In the genomic region with DNA sequence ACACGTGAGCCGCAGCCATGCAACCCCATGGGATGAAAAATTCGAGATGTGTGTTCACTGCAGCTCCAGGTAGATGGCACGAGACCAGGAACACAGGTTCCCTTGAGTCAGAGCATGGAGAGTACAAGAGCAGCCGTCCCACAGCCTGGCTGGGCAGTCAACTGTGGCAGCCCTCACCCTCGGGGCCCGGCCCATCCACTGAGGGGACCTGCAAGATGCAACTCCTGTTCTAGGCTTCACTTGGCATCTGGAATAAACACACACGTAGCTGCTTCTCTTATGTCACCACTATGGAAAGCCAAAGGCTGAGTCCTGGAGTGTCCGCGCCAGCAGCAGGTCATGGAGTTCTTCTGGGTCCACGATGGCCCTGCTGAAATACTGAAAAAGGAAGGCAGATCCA, we compare ENCODE assay signal across 30 cellular contexts.
"Had no signal": no experiment of that assay in that cellular context is flagged by ENCODE, and none has a peak within 500 bp of the region (broad histone marks: within the 10 kb centered on the region; RNA-seq: fewer than 3 reads in every experiment).

No MANE protein-coding gene starts in this region.

- ATAC-seq: activated CD4-positive, alpha-beta T cell treated with anti-CD3 and anti-CD28 coated beads for 36 hours; activated CD8-positive, alpha-beta memory T cell treated with anti-CD3 and anti-CD28 coated beads, Interleukin-2, amount 10 ng/mL, durations not matched to agents 7 days and 5 days; activated CD8-positive, alpha-beta T cell treated with anti-CD3 and anti-CD28 coated beads, Interleukin-2, amount 10 ng/mL, durations not matched to agents 7 days and 5 days; activated naive CD8-positive, alpha-beta T cell treated with anti-CD3 and anti-CD28 coated beads, Interleukin-2, amount 50 U/mL, for 24 hours; body of pancreas; effector memory CD8-positive, alpha-beta T cell; gastroesophageal sphincter had no signal

- H3K27ac ChIP-seq: adrenal gland, body of pancreas, epithelial cell of prostate, esophagus squamous epithelium, gastroesophageal sphincter had no signal

- H3K4me3 ChIP-seq: adrenal gland, body of pancreas, esophagus squamous epithelium, gastroesophageal sphincter had no signal

- H3K36me3 ChIP-seq: adrenal gland had no signal

- H3K9me3 ChIP-seq: adrenal gland, body of pancreas, esophagus squamous epithelium, gastroesophageal sphincter had no signal

- H3K27ac Mint-ChIP-seq: activated CD4-positive, alpha-beta memory T cell treated with anti-CD3 and anti-CD28 coated beads for 36 hours; activated CD4-positive, alpha-beta T cell treated with anti-CD3 and anti-CD28 coated beads for 36 hours; activated CD4-positive, alpha-beta T cell treated with anti-CD3 and anti-CD28 coated beads, Interleukin-2, amount 10 ng/mL, durations not matched to agents 24 days and 14 days; activated CD8-positive, alpha-beta memory T cell treated with anti-CD3 and anti-CD28 coated beads, Interleukin-2, amount 10 ng/mL, durations not matched to agents 7 days and 5 days; activated CD8-positive, alpha-beta T cell treated with anti-CD3 and anti-CD28 coated beads, Interleukin-2, amount 10 ng/mL, durations not matched to agents 7 days and 5 days; activated naive CD4-positive, alpha-beta T cell treated with anti-CD3 and anti-CD28 coated beads for 36 hours; activated naive CD4-positive, alpha-beta T cell treated with anti-CD3 and anti-CD28 coated beads, Interleukin-2, amount 50 U/mL, for 24 hours; activated naive CD8-positive, alpha-beta T cell treated with anti-CD3 and anti-CD28 coated beads for 36 hours; activated naive CD8-positive, alpha-beta T cell treated with anti-CD3 and anti-CD28 coated beads, Interleukin-2, amount 50 U/mL, for 24 hours; activated T-helper 1 cell treated with anti-CD3 and anti-CD28 coated beads, Interleukin-12 subunit alpha, Interleukin-12 subunit beta, Interleukin-2, Interleukin-4 antibody, amounts not matched to agents 30 ng/mL and 10 ng/mL and 1 ng/mL, durations not matched to agents 14 hours and 24 hours and 36 hours; activated T-helper 2 cell treated with anti-CD3 and anti-CD28 coated beads, Interferon-gamma antibody, Interleukin-2, Interleukin-4, amounts not matched to agents 10 μg/mL and 5 μg/mL and 100 μg/mL, durations not matched to agents 14 hours and 24 hours and 36 hours; effector memory CD8-positive, alpha-beta T cell had no signal

- H3K27me3 ChIP-seq: adrenal gland, body of pancreas, esophagus squamous epithelium, gastroesophageal sphincter had no signal

- DNase-seq: activated CD4-positive, alpha-beta memory T cell treated with anti-CD3 and anti-CD28 coated beads for 36 hours; activated CD4-positive, alpha-beta T cell treated with anti-CD3 and anti-CD28 coated beads for 36 hours; activated CD4-positive, alpha-beta T cell treated with anti-CD3 and anti-CD28 coated beads, Interleukin-2, amount 10 ng/mL, durations not matched to agents 24 days and 14 days; activated CD4-positive, CD25-positive, alpha-beta regulatory T cell; activated CD4-positive, CD25-positive, alpha-beta regulatory T cell treated with anti-CD3 and anti-CD28 coated beads, Interleukin-2, amount 50 U/mL, for 72 hours; activated CD8-positive, alpha-beta memory T cell treated with anti-CD3 and anti-CD28 coated beads, Interleukin-2, amount 10 ng/mL, durations not matched to agents 7 days and 5 days; activated CD8-positive, alpha-beta memory T cell treated with anti-CD3 and anti-CD28 coated beads, Interleukin-2, amount 50 U/mL, for 4 hours; activated CD8-positive, alpha-beta T cell treated with anti-CD3 and anti-CD28 coated beads, Interleukin-2, amount 10 ng/mL, durations not matched to agents 7 days and 5 days; activated effector memory CD4-positive, alpha-beta T cell treated with anti-CD3 and anti-CD28 coated beads, Interleukin-2, amount 50 U/mL, for 16 hours; activated naive CD4-positive, alpha-beta T cell treated with anti-CD3 and anti-CD28 coated beads for 36 hours; activated naive CD8-positive, alpha-beta T cell treated with anti-CD3 and anti-CD28 coated beads for 36 hours; activated naive CD8-positive, alpha-beta T cell treated with anti-CD3 and anti-CD28 coated beads, Interleukin-2, amount 50 U/mL, for 24 hours; activated T-cell treated with anti-CD3 and anti-CD28 coated beads, Interleukin-2, amount 50 U/mL, for 1 hour; activated T-cell treated with anti-CD3 and anti-CD28 coated beads, Interleukin-2, amount 50 U/mL, for 48 hours; adrenal gland; amygdala; body of pancreas; caudate nucleus; cortex of kidney; dermis blood vessel endothelial cell; effector CD4-positive, alpha-beta T cell; effector memory CD8-positive, alpha-beta T cell; esophagus squamous epithelium; foreskin melanocyte; T-helper 2 cell had no signal

- H3K4me1 Mint-ChIP-seq: activated CD4-positive, alpha-beta T cell treated with anti-CD3 and anti-CD28 coated beads for 36 hours; activated CD4-positive, alpha-beta T cell treated with anti-CD3 and anti-CD28 coated beads, Interleukin-2, amount 10 ng/mL, durations not matched to agents 24 days and 14 days; activated CD8-positive, alpha-beta memory T cell treated with anti-CD3 and anti-CD28 coated beads, Interleukin-2, amount 10 ng/mL, durations not matched to agents 7 days and 5 days; activated naive CD4-positive, alpha-beta T cell treated with anti-CD3 and anti-CD28 coated beads, Interleukin-2, amount 50 U/mL, for 24 hours; activated naive CD8-positive, alpha-beta T cell treated with anti-CD3 and anti-CD28 coated beads for 36 hours; activated naive CD8-positive, alpha-beta T cell treated with anti-CD3 and anti-CD28 coated beads, Interleukin-2, amount 50 U/mL, for 24 hours had no signal

- H3K9me3 Mint-ChIP-seq: activated CD4-positive, alpha-beta memory T cell treated with anti-CD3 and anti-CD28 coated beads for 36 hours; activated CD4-positive, alpha-beta T cell treated with anti-CD3 and anti-CD28 coated beads, Interleukin-2, amount 10 ng/mL, durations not matched to agents 24 days and 14 days; activated naive CD4-positive, alpha-beta T cell treated with anti-CD3 and anti-CD28 coated beads for 36 hours; activated naive CD4-positive, alpha-beta T cell treated with anti-CD3 and anti-CD28 coated beads, Interleukin-2, amount 50 U/mL, for 24 hours; activated naive CD8-positive, alpha-beta T cell treated with anti-CD3 and anti-CD28 coated beads for 36 hours; activated naive CD8-positive, alpha-beta T cell treated with anti-CD3 and anti-CD28 coated beads, Interleukin-2, amount 50 U/mL, for 24 hours; activated T-helper 1 cell treated with anti-CD3 and anti-CD28 coated beads, Interleukin-12 subunit alpha, Interleukin-12 subunit beta, Interleukin-2, Interleukin-4 antibody, amounts not matched to agents 30 ng/mL and 10 ng/mL and 1 ng/mL, durations not matched to agents 14 hours and 24 hours and 36 hours; activated T-helper 2 cell treated with anti-CD3 and anti-CD28 coated beads, Interferon-gamma antibody, Interleukin-2, Interleukin-4, amounts not matched to agents 10 μg/mL and 5 μg/mL and 100 μg/mL, durations not matched to agents 14 hours and 24 hours and 36 hours; effector memory CD8-positive, alpha-beta T cell had no signal

- H3K4me3 Mint-ChIP-seq: activated CD4-positive, alpha-beta memory T cell treated with anti-CD3 and anti-CD28 coated beads for 36 hours; activated CD4-positive, alpha-beta T cell treated with anti-CD3 and anti-CD28 coated beads for 36 hours; activated CD4-positive, alpha-beta T cell treated with anti-CD3 and anti-CD28 coated beads, Interleukin-2, amount 10 ng/mL, durations not matched to agents 24 days and 14 days; activated CD8-positive, alpha-beta memory T cell treated with anti-CD3 and anti-CD28 coated beads, Interleukin-2, amount 10 ng/mL, durations not matched to agents 7 days and 5 days; activated CD8-positive, alpha-beta T cell treated with anti-CD3 and anti-CD28 coated beads, Interleukin-2, amount 10 ng/mL, durations not matched to agents 7 days and 5 days; activated naive CD4-positive, alpha-beta T cell treated with anti-CD3 and anti-CD28 coated beads for 36 hours; activated naive CD4-positive, alpha-beta T cell treated with anti-CD3 and anti-CD28 coated beads, Interleukin-2, amount 50 U/mL, for 24 hours; activated naive CD8-positive, alpha-beta T cell treated with anti-CD3 and anti-CD28 coated beads for 36 hours; activated naive CD8-positive, alpha-beta T cell treated with anti-CD3 and anti-CD28 coated beads, Interleukin-2, amount 50 U/mL, for 24 hours; activated T-helper 1 cell treated with anti-CD3 and anti-CD28 coated beads, Interleukin-12 subunit alpha, Interleukin-12 subunit beta, Interleukin-2, Interleukin-4 antibody, amounts not matched to agents 30 ng/mL and 10 ng/mL and 1 ng/mL, durations not matched to agents 14 hours and 24 hours and 36 hours; effector memory CD8-positive, alpha-beta T cell had no signal

- H3K27me3 Mint-ChIP-seq: activated CD4-positive, alpha-beta memory T cell treated with anti-CD3 and anti-CD28 coated beads for 36 hours; activated CD4-positive, alpha-beta T cell treated with anti-CD3 and anti-CD28 coated beads for 36 hours; activated CD4-positive, alpha-beta T cell treated with anti-CD3 and anti-CD28 coated beads, Interleukin-2, amount 10 ng/mL, durations not matched to agents 24 days and 14 days; activated CD8-positive, alpha-beta memory T cell treated with anti-CD3 and anti-CD28 coated beads, Interleukin-2, amount 10 ng/mL, durations not matched to agents 7 days and 5 days; activated naive CD4-positive, alpha-beta T cell treated with anti-CD3 and anti-CD28 coated beads, Interleukin-2, amount 50 U/mL, for 24 hours; activated naive CD8-positive, alpha-beta T cell treated with anti-CD3 and anti-CD28 coated beads for 36 hours; activated naive CD8-positive, alpha-beta T cell treated with anti-CD3 and anti-CD28 coated beads, Interleukin-2, amount 50 U/mL, for 24 hours; effector memory CD8-positive, alpha-beta T cell had no signal

- H3K4me1 ChIP-seq: adrenal gland, body of pancreas, gastroesophageal sphincter had no signal
